ENCODE assay signal across 19 cellular contexts in genomic region chr14:59314953-59315599, GRCh38.
"Had no signal": no experiment of that assay in that cellular context is flagged by ENCODE, and none has a peak within 500 bp of the region (broad histone marks: within the 10 kb centered on the region; RNA-seq: fewer than 3 reads in every experiment).

No MANE protein-coding gene starts in this region.

- H3K27me3 Mint-ChIP-seq: activated CD4-positive, alpha-beta T cell treated with anti-CD3 and anti-CD28 coated beads, Interleukin-2, amount 10 ng/mL, durations not matched to agents 7 days and 5 days; central memory CD8-positive, alpha-beta T cell; progenitor cell of endocrine pancreas; T-helper 17 cell had no signal

- ATAC-seq: activated CD4-positive, CD25-positive, alpha-beta regulatory T cell treated with anti-CD3 and anti-CD28 coated beads, Interleukin-2, amount 50 U/mL, for 24 hours; activated naive CD4-positive, alpha-beta T cell treated with anti-CD3 and anti-CD28 coated beads, Interleukin-2, amount 50 U/mL, for 72 hours; heart left ventricle; natural killer cell; stimulated activated naive CD8-positive, alpha-beta T cell treated with anti-CD3 and anti-CD28 coated beads, Interleukin-15, Interleukin-2, amounts not matched to agents 100 U/mL and 50 U/mL, for 24 hours; T-helper 17 cell had no signal

- H3K36me3 Mint-ChIP-seq: activated naive CD4-positive, alpha-beta T cell treated with anti-CD3 and anti-CD28 coated beads, Interleukin-2, amount 50 U/mL, for 72 hours; natural killer cell had no signal

- H3K9me3 Mint-ChIP-seq: activated CD4-positive, alpha-beta T cell treated with anti-CD3 and anti-CD28 coated beads, Interleukin-2, amount 10 ng/mL, durations not matched to agents 7 days and 5 days; activated naive CD4-positive, alpha-beta T cell treated with anti-CD3 and anti-CD28 coated beads, Interleukin-2, amount 50 U/mL, for 72 hours; central memory CD8-positive, alpha-beta T cell; endodermal cell; natural killer cell had no signal

- DNase-seq: activated CD4-positive, alpha-beta T cell treated with anti-CD3 and anti-CD28 coated beads, Interleukin-2, amount 10 ng/mL, durations not matched to agents 7 days and 5 days; activated T-cell treated with anti-CD3 and anti-CD28 coated beads, Interleukin-2, amount 50 U/mL, for 1 hour; endodermal cell; heart left ventricle; natural killer cell; retina; stimulated activated CD4-positive, alpha-beta T cell treated with anti-CD3 and anti-CD28 coated beads, Interleukin-4, amount 100 ng/mL, for 24 hours; stimulated activated naive CD8-positive, alpha-beta T cell treated with anti-CD3 and anti-CD28 coated beads, Interleukin-15, Interleukin-2, amounts not matched to agents 100 U/mL and 50 U/mL, for 24 hours; SW 1271; T-helper 17 cell; transverse colon; uterus had no signal

- H3K4me3 Mint-ChIP-seq: activated CD4-positive, alpha-beta T cell treated with anti-CD3 and anti-CD28 coated beads, Interleukin-2, amount 10 ng/mL, durations not matched to agents 7 days and 5 days; central memory CD8-positive, alpha-beta T cell; endodermal cell; natural killer cell; T-helper 17 cell had no signal

- H3K4me1 Mint-ChIP-seq: activated CD4-positive, alpha-beta T cell treated with anti-CD3 and anti-CD28 coated beads, Interleukin-2, amount 10 ng/mL, durations not matched to agents 7 days and 5 days; central memory CD8-positive, alpha-beta T cell had no signal

- H3K27me3 ChIP-seq: breast epithelium, heart left ventricle, transverse colon, uterus had no signal

- H3K27ac Mint-ChIP-seq: activated CD4-positive, alpha-beta T cell treated with anti-CD3 and anti-CD28 coated beads, Interleukin-2, amount 10 ng/mL, durations not matched to agents 7 days and 5 days; activated naive CD4-positive, alpha-beta T cell treated with anti-CD3 and anti-CD28 coated beads, Interleukin-2, amount 50 U/mL, for 72 hours; endodermal cell; natural killer cell; progenitor cell of endocrine pancreas; T-helper 17 cell had no signal

- H3K4me3 ChIP-seq: breast epithelium, coronary artery, heart left ventricle, lung, transverse colon, uterus had no signal

- H3K36me3 ChIP-seq: breast epithelium, transverse colon, uterus had no signal

- H3K4me1 ChIP-seq: breast epithelium, uterus had no signal

- H3K9me3 ChIP-seq: breast epithelium, heart left ventricle, transverse colon, uterus had no signal

- H3K27ac ChIP-seq: breast epithelium had no signal
